Comparison of ENCODE assay signal across 30 cellular contexts in the genomic region with DNA sequence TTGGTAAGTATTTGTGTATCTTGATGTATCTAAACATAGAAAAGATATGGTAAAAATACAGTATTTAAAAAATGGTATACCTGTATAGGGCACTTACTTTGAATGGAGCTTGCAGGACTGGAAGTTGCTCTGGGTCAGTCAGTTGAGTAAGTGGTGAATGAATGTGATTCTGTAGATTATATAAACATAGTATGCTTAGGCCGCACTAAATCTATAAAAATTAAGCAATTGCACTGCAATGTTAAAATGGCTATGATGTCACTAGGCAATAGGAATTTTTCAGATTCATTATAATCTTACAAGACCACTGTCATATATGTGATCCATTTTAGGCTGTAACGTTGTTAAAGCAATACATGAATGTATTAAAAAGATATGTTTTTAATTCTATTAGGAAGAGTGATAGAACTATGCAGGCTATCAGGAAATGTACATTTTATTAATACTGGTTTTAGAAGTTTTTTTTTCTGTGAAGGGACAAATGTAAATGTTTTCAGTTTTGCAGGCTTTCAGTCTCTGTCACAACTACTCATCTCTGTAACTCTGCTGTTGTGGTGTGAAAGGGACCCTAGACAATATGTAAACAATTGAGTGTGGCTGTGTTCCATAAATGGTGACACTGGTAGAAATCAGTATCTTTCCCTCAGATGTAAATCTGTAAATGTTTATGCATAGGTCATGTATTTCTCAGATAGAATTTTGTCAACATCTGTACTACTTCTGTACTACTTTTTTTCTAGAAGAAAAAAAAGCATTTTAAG. TPM values are rescaled to one million over a fixed set of nuclear protein-coding genes. Genes with fewer than 3 reads are reported as not detected.
DNase-seq lines count a peak whose midpoint lies in the region; ATAC-seq, FAIRE-seq and TF ChIP-seq lines count a peak whose summit lies in the region.
"Had no signal": no experiment of that assay in that cellular context is flagged by ENCODE, and none has a peak within 500 bp of the region (broad histone marks: within the 10 kb centered on the region; RNA-seq: fewer than 3 reads in every experiment).

No MANE protein-coding gene starts in this region.

- peaks cover 31% of the 10 kb centered on the region for H3K4me1 Mint-ChIP-seq in stimulated activated naive CD8-positive, alpha-beta T cell treated with anti-CD3 and anti-CD28 coated beads, Interleukin-15, amount 100 ng/mL, for 72 hours
- H3K4me1 Mint-ChIP-seq in stimulated activated effector memory CD8-positive, alpha-beta T cell treated with anti-CD3 and anti-CD28 coated beads, Interleukin-12 subunit alpha, Interleukin-12 subunit beta, amount 100 ng/mL, for 72 hours = peaks cover 46% of the 10 kb centered on the region
- peaks cover 54% of the 10 kb centered on the region for H3K4me1 Mint-ChIP-seq in activated CD4-positive, alpha-beta memory T cell treated with anti-CD3 and anti-CD28 coated beads for 36 hours (ENCODE audit: low read depth)

- H3K27ac Mint-ChIP-seq in stimulated activated naive CD8-positive, alpha-beta T cell treated with anti-CD3 and anti-CD28 coated beads, Interleukin-15, amount 100 ng/mL, for 72 hours = no peak overlapping the region
- peak overlapping the region; percentile 29 for H3K27ac Mint-ChIP-seq in stimulated activated effector memory CD8-positive, alpha-beta T cell treated with anti-CD3 and anti-CD28 coated beads, Interleukin-12 subunit alpha, Interleukin-12 subunit beta, amount 100 ng/mL, for 72 hours
- H3K27ac Mint-ChIP-seq in activated CD4-positive, alpha-beta memory T cell treated with anti-CD3 and anti-CD28 coated beads for 36 hours = no peak overlapping the region
- H3K27ac Mint-ChIP-seq: activated B cell treated with CpG ODN at 0.5 μM for 24 hours; activated CD8-positive, alpha-beta T cell treated with anti-CD3 and anti-CD28 coated beads, Interleukin-2, amount 10 ng/mL, durations not matched to agents 7 days and 5 days; endodermal cell; GM23338 had no signal

- POLR2A ChIA-PET in activated CD4-positive, alpha-beta memory T cell treated with anti-CD3 and anti-CD28 coated beads for 36 hours (lab: Charles Lee) = no interaction called here

- no peak for DNase-seq in stimulated activated naive CD8-positive, alpha-beta T cell treated with anti-CD3 and anti-CD28 coated beads, Interleukin-15, amount 100 ng/mL, for 72 hours
- DNase-seq in stimulated activated naive CD8-positive, alpha-beta T cell treated with anti-CD3 and anti-CD28 coated beads, Interleukin-15, Interleukin-2, amounts not matched to agents 100 U/mL and 50 U/mL, for 24 hours = no peak
- DNase-seq in fibroblast of villous mesenchyme (ENCODE audit: low read depth) (peak; percentile 34), frontal cortex (ENCODE audit: low spot score in 2 of 2) (no peak), anterior cingulate cortex (lab: John Stamatoyannopoulos, UW) (no peak)
- peak in 1 of 2 donors; percentile 46 for DNase-seq in stimulated activated effector memory CD8-positive, alpha-beta T cell treated with anti-CD3 and anti-CD28 coated beads, Interleukin-12 subunit alpha, Interleukin-12 subunit beta, amount 100 ng/mL, for 72 hours (ENCODE audit: low spot score in 2 of 2)
- no peak for DNase-seq in activated CD4-positive, alpha-beta memory T cell treated with anti-CD3 and anti-CD28 coated beads for 36 hours
- DNase-seq: activated B cell treated with CpG ODN at 0.5 μM for 24 hours; activated CD8-positive, alpha-beta T cell treated with anti-CD3 and anti-CD28 coated beads, Interleukin-2, amount 10 ng/mL, durations not matched to agents 7 days and 5 days; activated gamma-delta T cell treated with Interleukin-2 at 50 U/mL for 16 hours; CD8-positive, alpha-beta memory T cell; central memory CD4-positive, alpha-beta T cell; cortex of kidney; DMS 273 treated with DMSO at 0.1 percent for 48 hours; endodermal cell; foreskin keratinocyte; KBM-7; kidney glomerular epithelial cell; MM.1S; naive thymus-derived CD8-positive, alpha-beta T cell; NCI-H1105 treated with DMSO at 0.1 percent for 48 hours; NCI-H2029; NCI-H524 treated with DMSO at 0.1 percent for 48 hours; stimulated activated CD4-positive, alpha-beta T cell treated with anti-CD3 and anti-CD28 coated beads, Interleukin-15, amount 100 ng/mL, for 24 hours; stimulated activated CD4-positive, alpha-beta T cell treated with anti-CD3 and anti-CD28 coated beads, Interleukin-4, amount 100 ng/mL, for 4 hours; substantia nigra; trophoblast cell had no signal

- intact Hi-C loops in activated CD4-positive, alpha-beta memory T cell treated with anti-CD3 and anti-CD28 coated beads for 36 hours (cut with micrococcal nuclease) = loop anchor here (2.0 kb wide), 1 partner anchor 13 kb away; no protein-coding TSS in a partner anchor

- H3K36me3 Mint-ChIP-seq in stimulated activated effector memory CD8-positive, alpha-beta T cell treated with anti-CD3 and anti-CD28 coated beads, Interleukin-12 subunit alpha, Interleukin-12 subunit beta, amount 100 ng/mL, for 72 hours = peaks cover 85% of the 10 kb centered on the region
- peaks cover 31% of the 10 kb centered on the region for H3K36me3 Mint-ChIP-seq in activated CD4-positive, alpha-beta memory T cell treated with anti-CD3 and anti-CD28 coated beads for 36 hours

- peak; percentile 55 for ATAC-seq in stimulated activated naive CD8-positive, alpha-beta T cell treated with anti-CD3 and anti-CD28 coated beads, Interleukin-15, amount 100 ng/mL, for 72 hours
- ATAC-seq in stimulated activated naive CD8-positive, alpha-beta T cell treated with anti-CD3 and anti-CD28 coated beads, Interleukin-15, Interleukin-2, amounts not matched to agents 100 U/mL and 50 U/mL, for 24 hours = no peak
- ATAC-seq in HG03175 (IDR thresholded peaks at IDR 0.05; ENCODE audit: unreplicated experiment) = peak; percentile 52
- peak; percentile 90 for ATAC-seq in stimulated activated effector memory CD8-positive, alpha-beta T cell treated with anti-CD3 and anti-CD28 coated beads, Interleukin-12 subunit alpha, Interleukin-12 subunit beta, amount 100 ng/mL, for 72 hours
- ATAC-seq: activated CD8-positive, alpha-beta T cell treated with anti-CD3 and anti-CD28 coated beads, Interleukin-2, amount 10 ng/mL, durations not matched to agents 7 days and 5 days; foreskin keratinocyte; GM23338; naive thymus-derived CD8-positive, alpha-beta T cell had no signal

- no peak for TF ChIP-seq CTCF in fibroblast of villous mesenchyme (IDR thresholded peaks at IDR 0.05; ENCODE audit: insufficient read depth, low read depth, low read length)

- no peaks in the 10 kb centered on the region for H3K27me3 Mint-ChIP-seq in stimulated activated naive CD8-positive, alpha-beta T cell treated with anti-CD3 and anti-CD28 coated beads, Interleukin-15, amount 100 ng/mL, for 72 hours
- no peaks in the 10 kb centered on the region for H3K27me3 Mint-ChIP-seq in activated CD4-positive, alpha-beta memory T cell treated with anti-CD3 and anti-CD28 coated beads for 36 hours
- H3K27me3 Mint-ChIP-seq: activated B cell treated with CpG ODN at 0.5 μM for 24 hours; CD8-positive, alpha-beta memory T cell; naive thymus-derived CD8-positive, alpha-beta T cell had no signal

- no peaks in the 10 kb centered on the region for H3K9me3 Mint-ChIP-seq in stimulated activated naive CD8-positive, alpha-beta T cell treated with anti-CD3 and anti-CD28 coated beads, Interleukin-15, amount 100 ng/mL, for 72 hours
- H3K9me3 Mint-ChIP-seq in stimulated activated effector memory CD8-positive, alpha-beta T cell treated with anti-CD3 and anti-CD28 coated beads, Interleukin-12 subunit alpha, Interleukin-12 subunit beta, amount 100 ng/mL, for 72 hours = no peaks in the 10 kb centered on the region
- H3K9me3 Mint-ChIP-seq in activated CD4-positive, alpha-beta memory T cell treated with anti-CD3 and anti-CD28 coated beads for 36 hours = no peaks in the 10 kb centered on the region
- H3K9me3 Mint-ChIP-seq: activated B cell treated with CpG ODN at 0.5 μM for 24 hours; CD8-positive, alpha-beta memory T cell; endodermal cell; GM23338; naive thymus-derived CD8-positive, alpha-beta T cell had no signal

- no peak overlapping the region for H3K4me3 Mint-ChIP-seq in stimulated activated naive CD8-positive, alpha-beta T cell treated with anti-CD3 and anti-CD28 coated beads, Interleukin-15, amount 100 ng/mL, for 72 hours
- no peak overlapping the region for H3K4me3 Mint-ChIP-seq in stimulated activated effector memory CD8-positive, alpha-beta T cell treated with anti-CD3 and anti-CD28 coated beads, Interleukin-12 subunit alpha, Interleukin-12 subunit beta, amount 100 ng/mL, for 72 hours
- no peak overlapping the region for H3K4me3 Mint-ChIP-seq in activated CD4-positive, alpha-beta memory T cell treated with anti-CD3 and anti-CD28 coated beads for 36 hours
- H3K4me3 Mint-ChIP-seq: activated B cell treated with CpG ODN at 0.5 μM for 24 hours; activated CD8-positive, alpha-beta T cell treated with anti-CD3 and anti-CD28 coated beads, Interleukin-2, amount 10 ng/mL, durations not matched to agents 7 days and 5 days; CD8-positive, alpha-beta memory T cell; endodermal cell; GM23338; naive thymus-derived CD8-positive, alpha-beta T cell had no signal

- no peak overlapping the region for H3K4me3 ChIP-seq in fibroblast of villous mesenchyme (ENCODE audit: low read depth, low read length)
- H3K4me3 ChIP-seq: GM23338, SK-N-MC had no signal

- FAIRE-seq in frontal cortex (lab: Jason Lieb, UNC) = no peak

- CTCF ChIA-PET in activated CD4-positive, alpha-beta memory T cell treated with anti-CD3 and anti-CD28 coated beads for 36 hours (lab: Charles Lee) = interaction anchor here (2.8 kb wide), 1 partner anchor 9 kb away, joined by 10 read pairs; no protein-coding TSS in a partner anchor

RNA-seq across cellular contexts. Expression of a gene that starts 10.5 kb away (rescaled TPM):
- total RNA-seq in fibroblast of villous mesenchyme (71.8 and 91.5 TPM in 2 replicates), frontal cortex (55.0 TPM)
- 100 to 1,000 TPM; 155 to 163 TPM for total RNA-seq in activated CD4-positive, alpha-beta memory T cell treated with anti-CD3 and anti-CD28 coated beads for 36 hours

RNA-seq across cellular contexts. Expression of a gene that starts 51.1 kb away (rescaled TPM):
- total RNA-seq in fibroblast of villous mesenchyme (1.9 and 4.3 TPM in 2 replicates), frontal cortex (9.0 TPM)
- 10 to 100 TPM; 25.0 to 25.9 TPM for total RNA-seq in activated CD4-positive, alpha-beta memory T cell treated with anti-CD3 and anti-CD28 coated beads for 36 hours
